In genomic region chr15:62783303-62783957, GRCh38 we compare ENCODE assay signal across 13 cellular contexts.
A peak's percentile ranks its signal among the peaks of the same experiment; 100 is the strongest.
DNase-seq lines count a peak whose midpoint lies in the region; ATAC-seq, FAIRE-seq and TF ChIP-seq lines count a peak whose summit lies in the region.
"Had no signal": no experiment of that assay in that cellular context is flagged by ENCODE, and none has a peak within 500 bp of the region (broad histone marks: within the 10 kb centered on the region; RNA-seq: fewer than 3 reads in every experiment).

No MANE protein-coding gene starts in this region.

- H3K27ac ChIP-seq in mammary epithelial cell (ENCODE audit: insufficient read depth, low read depth, low read length) (no peak overlapping the region), mesenchymal stem cell (ENCODE audit: low read length, poor library complexity, severe bottlenecking) (peak overlapping the region; percentile 74), spleen (no peak overlapping the region)
- H3K27ac ChIP-seq: lower lobe of right lung, testis had no signal

- DNase-seq in AG08396 (ENCODE audit: low spot score) (peak; percentile 73), HFF-Myc (ENCODE audit: extremely low read depth, low read depth) (peak; percentile 59), mammary epithelial cell (peak; percentile 36), mesenchymal stem cell (peak; percentile 87), spleen (no peak), GM12892 (ENCODE audit: insufficient read length) (no peak)
- DNase-seq: cerebellar nuclear complex, lower lobe of right lung, NCI-H510A, posterior cingulate gyrus, testis had no signal

- peak overlapping the region; percentile 73 for H2BK15ac ChIP-seq in mesenchymal stem cell (ENCODE audit: low read depth, poor library complexity, severe bottlenecking)

- 87% methylated on average over 9 of the region's 14 CpGs for WGBS in mammary epithelial cell (ENCODE audit: low coverage, missing lambda C conversion rate)
- WGBS in mesenchymal stem cell: 77% methylated on average over 14 of the region's 14 CpGs
- 83 to 97% (median 91%) methylated on average over 9 to 14 of the region's 14 CpGs for WGBS in spleen, 5 donors

- H3K4ac ChIP-seq in mesenchymal stem cell (ENCODE audit: low read depth in 1 of 2, low read length in 2 of 2): peak overlapping the region; percentile 20 to 81

- H3K79me1 ChIP-seq in mesenchymal stem cell (replicated peaks; ENCODE audit: low read length, poor library complexity, severe bottlenecking): peaks cover 2% of the 10 kb centered on the region

- no peak overlapping the region for H3K9ac ChIP-seq in mammary epithelial cell (ENCODE audit: insufficient read depth, low read length)
- no peak overlapping the region for H3K9ac ChIP-seq in mesenchymal stem cell (ENCODE audit: low read length)

- H3K9me3 ChIP-seq in mammary epithelial cell (replicated peaks; ENCODE audit: insufficient read depth, low read length): no peaks in the 10 kb centered on the region
- no peaks in the 10 kb centered on the region for H3K9me3 ChIP-seq in mesenchymal stem cell (ENCODE audit: control insufficient read depth, low read length)
- no peaks in the 10 kb centered on the region for H3K9me3 ChIP-seq in spleen
- H3K9me3 ChIP-seq: lower lobe of right lung, testis had no signal

- H2AK5ac ChIP-seq in mesenchymal stem cell (ENCODE audit: low read length, severe bottlenecking): peak overlapping the region; percentile 100

- H3K18ac ChIP-seq in mesenchymal stem cell (ENCODE audit: low read depth in 1 of 2, low read length in 2 of 2): peak overlapping the region; percentile 70 to 82

- H2BK120ac ChIP-seq in mesenchymal stem cell (ENCODE audit: low read depth, low read length): peak overlapping the region; percentile 50

- no peak overlapping the region for H3K4me2 ChIP-seq in mammary epithelial cell (ENCODE audit: insufficient read depth, low read depth, low read length)
- H3K4me2 ChIP-seq in mesenchymal stem cell (ENCODE audit: low read length, poor library complexity, severe bottlenecking): no peak overlapping the region

- no peaks in the 10 kb centered on the region for H3K79me2 ChIP-seq in mammary epithelial cell (ENCODE audit: insufficient read depth, low read length)

- H3K23ac ChIP-seq in mesenchymal stem cell (ENCODE audit: low read length in 2 of 2): no peak overlapping the region

- in situ Hi-C loops in mammary epithelial cell (cut with MboI; ENCODE audit: low sequenced_read_pairs in 2 of 2): no loop called here

- no peaks in the 10 kb centered on the region for H3K36me3 ChIP-seq in mammary epithelial cell (ENCODE audit: insufficient read depth, low read length)
- peaks cover 6 to 54% of the 10 kb centered on the region in 2 experiments for H3K36me3 ChIP-seq in mesenchymal stem cell (ENCODE audit: control insufficient read depth in 1 of 2, insufficient read depth in 2 of 2, low read depth in 1 of 2, low read length in 2 of 2)
- H3K36me3 ChIP-seq in spleen: no peaks in the 10 kb centered on the region
- H3K36me3 ChIP-seq: lower lobe of right lung had no signal

- intact Hi-C loops in mammary epithelial cell (cut with micrococcal nuclease): loop anchor here (2.0 kb wide), 1 partner anchor 65 kb away; no protein-coding TSS in a partner anchor
- intact Hi-C loops in spleen (cut with DNase I; ENCODE audit: low total_unique reads): loop anchor here (5.0 kb wide), 1 partner anchor 309 kb away; no protein-coding TSS in a partner anchor

- H2BK12ac ChIP-seq in mesenchymal stem cell (ENCODE audit: low read length in 2 of 2): peak overlapping the region; percentile 31 to 91

- H4K91ac ChIP-seq in mesenchymal stem cell (ENCODE audit: low read length): peak overlapping the region; percentile 19

- H2BK5ac ChIP-seq in mesenchymal stem cell (ENCODE audit: low read depth, low read length, poor library complexity, severe bottlenecking): peak overlapping the region; percentile 75

- H3K14ac ChIP-seq in mesenchymal stem cell (ENCODE audit: low read length in 2 of 2): no peak overlapping the region

- no peak for TF ChIP-seq CTCF in HFF-Myc (IDR thresholded peaks at IDR 0.05; ENCODE audit: low read depth, low read length, missing control alignments)
- TF ChIP-seq CTCF in mammary epithelial cell (conservative IDR thresholded peaks at IDR 0.05 in 1 of 2, IDR thresholded peaks at IDR 0.05 in 1 of 2; ENCODE audit: extremely low read depth in 1 of 2, insufficient read depth in 1 of 2, low read depth in 1 of 2, low read length in 2 of 2): no peak
- no peak for TF ChIP-seq CTCF in spleen (IDR thresholded peaks at IDR 0.05 in 8 of 11, conservative IDR thresholded peaks at IDR 0.05 in 3 of 11)

- H3K27me3 ChIP-seq in mammary epithelial cell (ENCODE audit: insufficient read depth, low read length) (no peaks in the 10 kb centered on the region), mesenchymal stem cell (ENCODE audit: control insufficient read depth in 1 of 2, insufficient read depth in 1 of 2, low read length in 2 of 2) (no peaks in the 10 kb centered on the region), spleen (replicated peaks in 1 of 7) (no peaks in the 10 kb centered on the region)
- H3K27me3 ChIP-seq: testis had no signal

- BruUV-seq in mammary epithelial cell (replicated peaks; lab: Mats Ljungman, UMichigan): no TSS peak

- H3K4me3 ChIP-seq in HFF-Myc (replicated peaks; ENCODE audit: low read depth, low read length) (no peak overlapping the region), mammary epithelial cell (replicated peaks in 1 of 3; ENCODE audit: insufficient read depth in 1 of 3, low read depth in 2 of 3, low read length in 3 of 3) (no peak overlapping the region), mesenchymal stem cell (ENCODE audit: insufficient read depth in 1 of 2, low read depth in 1 of 2, low read length in 2 of 2) (no peak overlapping the region), spleen (no peak overlapping the region)
- H3K4me3 ChIP-seq: lower lobe of right lung, testis had no signal

- H3K4me1 ChIP-seq in mammary epithelial cell (ENCODE audit: insufficient read depth, low read length) (peaks cover 10% of the 10 kb centered on the region), mesenchymal stem cell (ENCODE audit: control insufficient read depth, insufficient read depth, low read depth, low read length) (peaks cover 20% of the 10 kb centered on the region), spleen (peaks cover 0 to 42% (median 13%) of the 10 kb centered on the region in 6 donors)
- H3K4me1 ChIP-seq: lower lobe of right lung had no signal

- TF ChIP-seq POLR2A in spleen (IDR thresholded peaks at IDR 0.05) (no peak), GM12892 (IDR thresholded peaks at IDR 0.05; ENCODE audit: low read depth, low read length) (no peak)

- no peak for FAIRE-seq in GM12892 (lab: Jason Lieb, UNC)

- no peaks in the 10 kb centered on the region for H4K20me1 ChIP-seq in mammary epithelial cell (ENCODE audit: insufficient read depth, low read length)

- H4K8ac ChIP-seq in mesenchymal stem cell (ENCODE audit: low read length): peak overlapping the region; percentile 53

- no peak overlapping the region for H2AFZ ChIP-seq in mammary epithelial cell (ENCODE audit: low read depth, low read length)
- no peak overlapping the region for H2AFZ ChIP-seq in mesenchymal stem cell (ENCODE audit: low read depth, low read length)

- ATAC-seq in GM21390 (IDR thresholded peaks at IDR 0.05; ENCODE audit: unreplicated experiment) (no peak), HG02642 (IDR thresholded peaks at IDR 0.05; ENCODE audit: poor library complexity, unreplicated experiment) (no peak)
- ATAC-seq: lower lobe of right lung had no signal

- CTCF ChIA-PET in mammary epithelial cell (lab: Charles Lee; ENCODE audit: low non-redundant PET): interaction anchor here (0.7 kb wide), 1 partner anchor 305 kb away, joined by 3 read pairs; no protein-coding TSS in a partner anchor

- dilution Hi-C loops in mammary epithelial cell (cut with HindIII; ENCODE audit: low sequenced_read_pairs): no loop called here

Comparison
In these comparisons a context has a peak if more than half of its experiments do, and no peak if none do; other contexts are left out.
1. DNase-seq: peak in AG08396 (single experiment), HFF-Myc (single experiment), mammary epithelial cell (single experiment) and mesenchymal stem cell (single experiment); none in spleen (single experiment) and GM12892 (single experiment).